ENCODE assay signal across 18 cellular contexts in genomic region chr10:4678951-4679671, GRCh38.
A peak's percentile ranks its signal among the peaks of the same experiment; 100 is the strongest.
DNase-seq lines count a peak whose midpoint lies in the region; ATAC-seq and TF ChIP-seq lines count a peak whose summit lies in the region.
"Had no signal": no experiment of that assay in that cellular context is flagged by ENCODE, and none has a peak within 500 bp of the region (broad histone marks: within the 10 kb centered on the region; RNA-seq: fewer than 3 reads in every experiment).

No MANE protein-coding gene starts in this region.

- no peak for TF ChIP-seq POLR2A in HCT116 (IDR thresholded peaks at IDR 0.05; ENCODE audit: borderline replicate concordance, extremely low read depth, insufficient read depth, insufficient read length)

- H4K5ac ChIP-seq in mesendoderm (ENCODE audit: low read length), result no peak overlapping the region

- H3K36me3 Mint-ChIP-seq in T-helper 2 cell treated with Interferon-gamma antibody and Interleukin-4, amounts not matched to agents 5 μg/mL and 100 μg/mL, for 36 hours (ENCODE audit: low read depth), result no peaks in the 10 kb centered on the region
- H3K36me3 Mint-ChIP-seq: immature natural killer cell had no signal

- H2BK5ac ChIP-seq in mesendoderm (ENCODE audit: low read length), result no peak overlapping the region

- H3K18ac ChIP-seq in mesendoderm (ENCODE audit: low read length), result no peak overlapping the region

- no peaks in the 10 kb centered on the region for H3K79me1 ChIP-seq in mesendoderm (ENCODE audit: low read length)

- H3K4me3 Mint-ChIP-seq in T-helper 2 cell treated with Interferon-gamma antibody and Interleukin-4, amounts not matched to agents 5 μg/mL and 100 μg/mL, for 36 hours, result no peak overlapping the region
- H3K4me3 Mint-ChIP-seq: immature natural killer cell; nephron progenitor cell; stimulated activated naive CD8-positive, alpha-beta T cell treated with anti-CD3 and anti-CD28 coated beads, Interleukin-15, amount 100 ng/mL, for 72 hours; T-helper 1 cell treated with Interleukin-12 subunit alpha and Interleukin-12 subunit beta and Interleukin-4 antibody, amounts not matched to agents 30 μg/mL and 1 μg/mL, for 36 hours had no signal

- no peak for DNase-seq in HCT116 (ENCODE audit: low read depth, low spot score)
- no peak for DNase-seq in adipocyte (ENCODE audit: low read depth)
- DNase-seq in hepatocyte (ENCODE audit: low spot score), result no peak
- no peak for DNase-seq in smooth muscle cell (lab: John Stamatoyannopoulos, UW; ENCODE audit: unreplicated experiment)
- no peak for DNase-seq in T-helper 2 cell treated with Interferon-gamma antibody and Interleukin-4, amounts not matched to agents 5 μg/mL and 100 μg/mL, for 36 hours (ENCODE audit: low spot score)
- no peak for DNase-seq in NCI-H226
- no peak for DNase-seq in mesendoderm
- DNase-seq: activated CD4-positive, alpha-beta T cell treated with anti-CD3 and anti-CD28 coated beads for 1 hour; cerebellar nuclear complex; COR-L47; immature natural killer cell; NCI-H187 treated with DMSO at 0.1 percent for 48 hours; NCI-H446 treated with DMSO at 0.1 percent for 48 hours; nephron progenitor cell; NK-92 treated with Interleukin-12 subunit alpha and Interleukin-12 subunit beta, amount 100 ng/mL, for 24 hours; SHP77; stimulated activated naive CD8-positive, alpha-beta T cell treated with anti-CD3 and anti-CD28 coated beads, Interleukin-15, amount 100 ng/mL, for 72 hours had no signal

- no peaks in the 10 kb centered on the region for H3K79me2 ChIP-seq in HCT116 (ENCODE audit: insufficient read depth, low read length)
- no peaks in the 10 kb centered on the region for H3K79me2 ChIP-seq in hepatocyte
- no peaks in the 10 kb centered on the region for H3K79me2 ChIP-seq in smooth muscle cell (ENCODE audit: low read depth)
- H3K79me2 ChIP-seq in mesendoderm (ENCODE audit: control insufficient read depth, insufficient read depth, low read length), result no peaks in the 10 kb centered on the region

- RAD21 ChIA-PET in HCT116 (lab: Charles Lee; ENCODE audit: low non-redundant PET in 1 of 2, low total read pairs in 2 of 2, uncharacterized antibody in 2 of 2, unreplicated experiment in 2 of 2), result no interaction called here

- no peak for ATAC-seq in HCT116
- ATAC-seq: stimulated activated naive CD8-positive, alpha-beta T cell treated with anti-CD3 and anti-CD28 coated beads, Interleukin-15, amount 100 ng/mL, for 72 hours had no signal

- no peaks in the 10 kb centered on the region for H3K9me3 ChIP-seq in HCT116 (ENCODE audit: control insufficient read depth in 1 of 2, insufficient read depth in 1 of 2, low read depth in 1 of 2, low read length in 2 of 2)
- no peaks in the 10 kb centered on the region for H3K9me3 ChIP-seq in adipocyte (ENCODE audit: control insufficient read depth, low read length)
- H3K9me3 ChIP-seq in hepatocyte (ENCODE audit: low read depth), result no peaks in the 10 kb centered on the region
- no peaks in the 10 kb centered on the region for H3K9me3 ChIP-seq in smooth muscle cell (replicated peaks; ENCODE audit: low read depth)

- TF ChIP-seq CTCF in HCT116 (IDR thresholded peaks at IDR 0.05 in 2 of 3, conservative IDR thresholded peaks at IDR 0.05 in 1 of 3; ENCODE audit: borderline replicate concordance in 1 of 3, insufficient read depth in 1 of 3, low read depth in 2 of 3, low read length in 2 of 3) (no peak), hepatocyte (IDR thresholded peaks at IDR 0.05; ENCODE audit: poor library complexity) (no peak), smooth muscle cell (IDR thresholded peaks at IDR 0.05; ENCODE audit: borderline replicate concordance, insufficient read depth, poor library complexity, severe bottlenecking) (no peak)

- no peaks in the 10 kb centered on the region for H3K4me1 Mint-ChIP-seq in T-helper 2 cell treated with Interferon-gamma antibody and Interleukin-4, amounts not matched to agents 5 μg/mL and 100 μg/mL, for 36 hours (ENCODE audit: low read depth)
- H3K4me1 Mint-ChIP-seq: immature natural killer cell; stimulated activated naive CD8-positive, alpha-beta T cell treated with anti-CD3 and anti-CD28 coated beads, Interleukin-15, amount 100 ng/mL, for 72 hours had no signal

- H3K4me3 ChIP-seq in HCT116 (replicated peaks in 1 of 2; ENCODE audit: low read depth in 1 of 2, low read length in 2 of 2), result no peak overlapping the region
- no peak overlapping the region for H3K4me3 ChIP-seq in adipocyte (ENCODE audit: low read length)
- no peak overlapping the region for H3K4me3 ChIP-seq in hepatocyte
- no peak overlapping the region for H3K4me3 ChIP-seq in smooth muscle cell
- no peak overlapping the region for H3K4me3 ChIP-seq in mesendoderm (ENCODE audit: low read length)

- no peak overlapping the region for H3K23ac ChIP-seq in mesendoderm (ENCODE audit: low read length)

- H3K4me2 ChIP-seq in HCT116 (ENCODE audit: low read length) (no peak overlapping the region), hepatocyte (peak overlapping the region; percentile 18), smooth muscle cell (peak overlapping the region; percentile 44), mesendoderm (ENCODE audit: low read length) (no peak overlapping the region)

- peaks cover 0 to 15% of the 10 kb centered on the region in 2 experiments; a peak in 1 of 4 replicates for H3K4me1 ChIP-seq in HCT116 (ENCODE audit: control insufficient read depth in 1 of 2, insufficient read depth in 2 of 2, low read length in 2 of 2)
- H3K4me1 ChIP-seq in adipocyte (ENCODE audit: control insufficient read depth, insufficient read depth, low read length), result peaks cover 18% of the 10 kb centered on the region
- H3K4me1 ChIP-seq in hepatocyte (ENCODE audit: insufficient read depth), result peaks cover 11% of the 10 kb centered on the region
- peaks cover 8% of the 10 kb centered on the region for H3K4me1 ChIP-seq in smooth muscle cell (ENCODE audit: low read depth)
- H3K4me1 ChIP-seq in mesendoderm (ENCODE audit: control insufficient read depth, low read depth, low read length), result no peaks in the 10 kb centered on the region

- no peak overlapping the region for H3K56ac ChIP-seq in mesendoderm (ENCODE audit: low read length)

- H3K4ac ChIP-seq in mesendoderm (ENCODE audit: low read depth, low read length), result no peak overlapping the region

- H2AFZ ChIP-seq in HCT116 (ENCODE audit: low read depth, low read length, poor library complexity, severe bottlenecking) (peak overlapping the region; percentile 36), hepatocyte (peak overlapping the region; percentile 14), smooth muscle cell (ENCODE audit: low read depth) (peak overlapping the region; percentile 26)

- no peak overlapping the region for H4K8ac ChIP-seq in mesendoderm (ENCODE audit: low read depth, low read length)

- no TSS peak for BruUV-seq in HCT116 (replicated peaks; lab: Mats Ljungman, UMichigan)

- no peak overlapping the region for H2BK120ac ChIP-seq in mesendoderm (ENCODE audit: low read depth, low read length)

- H4K20me1 ChIP-seq in HCT116 (ENCODE audit: insufficient read depth) (no peaks in the 10 kb centered on the region), hepatocyte (ENCODE audit: insufficient read depth, poor library complexity, severe bottlenecking) (no peaks in the 10 kb centered on the region), smooth muscle cell (ENCODE audit: low read depth) (no peaks in the 10 kb centered on the region)

- CTCF ChIA-PET in HCT116 (lab: Charles Lee), result no interaction called here

- H2BK15ac ChIP-seq in mesendoderm (replicated peaks; ENCODE audit: low read depth), result no peak overlapping the region

- H3K27ac Mint-ChIP-seq in T-helper 2 cell treated with Interferon-gamma antibody and Interleukin-4, amounts not matched to agents 5 μg/mL and 100 μg/mL, for 36 hours, result no peak overlapping the region
- H3K27ac Mint-ChIP-seq: immature natural killer cell; nephron progenitor cell; stimulated activated naive CD8-positive, alpha-beta T cell treated with anti-CD3 and anti-CD28 coated beads, Interleukin-15, amount 100 ng/mL, for 72 hours; T-helper 1 cell treated with Interleukin-12 subunit alpha and Interleukin-12 subunit beta and Interleukin-4 antibody, amounts not matched to agents 30 μg/mL and 1 μg/mL, for 36 hours had no signal

- peaks cover 17% of the 10 kb centered on the region for H3K27me3 Mint-ChIP-seq in T-helper 2 cell treated with Interferon-gamma antibody and Interleukin-4, amounts not matched to agents 5 μg/mL and 100 μg/mL, for 36 hours (ENCODE audit: low read depth)

- H3K27ac ChIP-seq in HCT116 (ENCODE audit: low read depth, low read length) (no peak overlapping the region), hepatocyte (peak overlapping the region; percentile 82), smooth muscle cell (ENCODE audit: low read depth) (peak overlapping the region; percentile 84), mesendoderm (ENCODE audit: low read depth, low read length) (no peak overlapping the region)

- intact Hi-C loops in HCT116 (cut with micrococcal nuclease), result no loop called here

- no peaks in the 10 kb centered on the region for H3K36me3 ChIP-seq in HCT116 (ENCODE audit: control insufficient read depth in 1 of 2, insufficient read depth in 2 of 2, low read length in 2 of 2)
- no peaks in the 10 kb centered on the region for H3K36me3 ChIP-seq in adipocyte (ENCODE audit: control insufficient read depth, insufficient read depth, low read length, severe bottlenecking)
- H3K36me3 ChIP-seq in hepatocyte (replicated peaks; ENCODE audit: insufficient read depth, low read depth), result no peaks in the 10 kb centered on the region
- no peaks in the 10 kb centered on the region for H3K36me3 ChIP-seq in smooth muscle cell (ENCODE audit: low read depth)
- H3K36me3 ChIP-seq in mesendoderm (ENCODE audit: control insufficient read depth, insufficient read depth, low read length), result no peaks in the 10 kb centered on the region

- TF ChIP-seq RAD21 in HCT116 (IDR thresholded peaks at IDR 0.05; ENCODE audit: low read depth), result no peak

- H3K9ac ChIP-seq in HCT116 (ENCODE audit: low read length) (no peak overlapping the region), adipocyte (ENCODE audit: low read length) (peak overlapping the region; percentile 69), smooth muscle cell (ENCODE audit: low read depth) (peak overlapping the region; percentile 53), mesendoderm (ENCODE audit: low read length) (no peak overlapping the region)

- H3F3A ChIP-seq in smooth muscle cell (ENCODE audit: low read depth), result peaks cover under 1% of the 10 kb centered on the region

- H3K27me3 ChIP-seq in HCT116 (ENCODE audit: insufficient read depth, low read length) (no peaks in the 10 kb centered on the region), adipocyte (replicated peaks; ENCODE audit: control insufficient read depth, insufficient read depth, low read length) (no peaks in the 10 kb centered on the region), hepatocyte (no peaks in the 10 kb centered on the region), smooth muscle cell (ENCODE audit: low read depth) (no peaks in the 10 kb centered on the region), mesendoderm (ENCODE audit: insufficient read depth, low read length, poor library complexity) (no peaks in the 10 kb centered on the region)

- H2AK5ac ChIP-seq in mesendoderm (ENCODE audit: low read length), result no peak overlapping the region

- WGBS in hepatocyte (ENCODE audit: low lambda C conversion rate, missing lambda C conversion rate), result 89% methylated on average over 11 of the region's 11 CpGs
- 94% methylated on average over 11 of the region's 11 CpGs for WGBS in smooth muscle cell (ENCODE audit: low lambda C conversion rate)
- WGBS in mesendoderm (ENCODE audit: extremely low coverage, insufficient coverage, low lambda C conversion rate), result no CpG with 5 or more reads among the region's 11 CpGs

- H3K9me2 ChIP-seq in HCT116 (ENCODE audit: insufficient read depth), result no peaks in the 10 kb centered on the region
- no peaks in the 10 kb centered on the region for H3K9me2 ChIP-seq in hepatocyte (replicated peaks; ENCODE audit: insufficient read depth)

- no peaks in the 10 kb centered on the region for H3K9me3 Mint-ChIP-seq in T-helper 2 cell treated with Interferon-gamma antibody and Interleukin-4, amounts not matched to agents 5 μg/mL and 100 μg/mL, for 36 hours
- H3K9me3 Mint-ChIP-seq: immature natural killer cell; nephron progenitor cell; stimulated activated naive CD8-positive, alpha-beta T cell treated with anti-CD3 and anti-CD28 coated beads, Interleukin-15, amount 100 ng/mL, for 72 hours; T-helper 1 cell treated with Interleukin-12 subunit alpha and Interleukin-12 subunit beta and Interleukin-4 antibody, amounts not matched to agents 30 μg/mL and 1 μg/mL, for 36 hours had no signal

- POLR2A ChIA-PET in HCT116 (lab: Charles Lee), result no interaction called here

Comparison
In these comparisons a context has a peak if more than half of its experiments do, and no peak if none do; other contexts are left out.
1. H3K27ac ChIP-seq: peak in hepatocyte (single experiment) and smooth muscle cell (single experiment); none in HCT116 (single experiment) and mesendoderm (single experiment).
2. H3K4me2 ChIP-seq: peak in hepatocyte (single experiment) and smooth muscle cell (single experiment); none in HCT116 (single experiment) and mesendoderm (single experiment).
3. H3K9ac ChIP-seq: peak in adipocyte (single experiment) and smooth muscle cell (single experiment); none in HCT116 (single experiment) and mesendoderm (single experiment).
4. Peak in every context shown above with its lines, with median percentiles within 50 percentile points of each other: H2AFZ ChIP-seq.